ENCODE assay signal across 8 cellular contexts in the genomic region with DNA sequence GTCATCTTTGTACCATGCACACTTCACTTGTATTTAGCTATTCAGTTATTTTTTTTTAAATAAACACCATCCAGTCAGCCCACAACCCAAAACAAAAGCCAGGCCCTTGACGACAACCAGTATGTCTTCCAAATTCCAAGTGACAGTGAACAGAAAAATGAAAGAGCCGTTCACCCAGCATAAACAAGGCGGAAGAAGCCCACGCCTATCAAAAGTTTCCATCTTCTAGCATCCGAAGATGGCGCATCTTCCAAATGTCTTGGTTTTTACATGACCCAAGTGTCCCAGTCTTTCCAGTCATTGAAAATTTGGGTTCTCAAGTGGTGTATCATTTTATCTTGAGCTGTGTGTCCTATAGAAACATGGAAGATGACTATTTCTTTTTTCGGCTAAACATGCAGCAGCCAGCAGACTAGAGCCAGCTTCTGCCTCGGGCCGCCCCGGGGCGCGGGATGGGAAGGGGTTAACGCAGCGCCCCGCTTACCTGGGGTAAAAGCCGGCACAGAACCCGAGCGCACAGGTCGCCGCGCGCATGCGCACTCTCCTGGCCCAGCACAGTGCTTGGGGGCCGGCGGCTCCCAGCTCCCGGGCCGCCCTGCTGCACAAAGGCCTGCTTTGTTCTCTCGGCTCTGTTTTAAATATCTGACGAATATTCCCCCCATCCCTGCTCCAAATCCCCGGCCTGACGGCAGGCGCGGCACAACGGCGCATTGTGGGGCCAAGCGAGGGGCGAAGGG.
DNase-seq lines count a peak whose midpoint lies in the region; ATAC-seq and TF ChIP-seq lines count a peak whose summit lies in the region.

No MANE protein-coding gene starts in this region.

- H3K4me2 ChIP-seq in GM23248 (ENCODE audit: unreplicated experiment) = no peak overlapping the region

- no peak for TF ChIP-seq CTCF in heart right ventricle (IDR thresholded peaks at IDR 0.05)
- no peak for TF ChIP-seq CTCF in upper lobe of left lung (IDR thresholded peaks at IDR 0.05)

- H3K36me3 ChIP-seq in heart right ventricle (no peaks in the 10 kb centered on the region), upper lobe of left lung (no peaks in the 10 kb centered on the region), GM23248 (ENCODE audit: low read depth) (no peaks in the 10 kb centered on the region)

- H3K27me3 ChIP-seq in heart right ventricle = no peaks in the 10 kb centered on the region
- no peaks in the 10 kb centered on the region for H3K27me3 ChIP-seq in upper lobe of left lung
- no peaks in the 10 kb centered on the region for H3K27me3 ChIP-seq in GM23248 (replicated peaks; ENCODE audit: insufficient read depth)

- H3K9me3 ChIP-seq in heart right ventricle = no peaks in the 10 kb centered on the region
- no peaks in the 10 kb centered on the region for H3K9me3 ChIP-seq in upper lobe of left lung
- H3K9me3 ChIP-seq in GM23248 (ENCODE audit: low read depth) = no peaks in the 10 kb centered on the region

- TF ChIP-seq POLR2A in upper lobe of left lung (IDR thresholded peaks at IDR 0.05) = peak in 1 of 4 donors; percentile 56

- peak overlapping the region; percentile 69 for H3K4me3 Mint-ChIP-seq in activated T-helper 17 cell treated with anti-CD3 and anti-CD28 coated beads, Interleukin-2, amount 50 U/mL, for 72 hours

- H3K27ac ChIP-seq in heart right ventricle (peak overlapping the region in 8 of 10 donors; percentile 13 to 78 (median 37)), upper lobe of left lung (peak overlapping the region; percentile 67 to 92 (median 79)), GM23248 (no peak overlapping the region)

- peaks cover 24% of the 10 kb centered on the region for H3K4me1 Mint-ChIP-seq in activated T-helper 17 cell treated with anti-CD3 and anti-CD28 coated beads, Interleukin-2, amount 50 U/mL, for 72 hours

- H3K27ac Mint-ChIP-seq in activated T-helper 17 cell treated with anti-CD3 and anti-CD28 coated beads, Interleukin-2, amount 50 U/mL, for 72 hours = peak overlapping the region; percentile 36

- peak; percentile 30 for DNase-seq in M059J (ENCODE audit: low read depth)
- peak in 1 of 2 donors; percentile 71 for DNase-seq in heart right ventricle
- peak; percentile 81 for DNase-seq in pons (ENCODE audit: low spot score)
- DNase-seq in upper lobe of left lung = peak; percentile 79 to 93
- DNase-seq in A172 (ENCODE audit: low spot score) = no peak
- no peak for DNase-seq in HK-2 (ENCODE audit: unreplicated experiment)
- DNase-seq in GM23248 = no peak

- H3K9me3 Mint-ChIP-seq in activated T-helper 17 cell treated with anti-CD3 and anti-CD28 coated beads, Interleukin-2, amount 50 U/mL, for 72 hours = peaks cover 3% of the 10 kb centered on the region

- WGBS in heart right ventricle, 2 donors = 67 to 69% methylated on average over 37 of the region's 37 CpGs
- WGBS in upper lobe of left lung, 2 donors = 51 to 62% methylated on average over 19 to 37 of the region's 37 CpGs
- WGBS in GM23248 (ENCODE audit: low coverage in 1 of 2, low lambda C conversion rate in 2 of 2, missing lambda C conversion rate in 2 of 2), 2 experiments = 78 to 83% methylated on average over 32 to 37 of the region's 37 CpGs

- H3F3A ChIP-seq in GM23248 (ENCODE audit: insufficient read depth) = no peaks in the 10 kb centered on the region

- no peaks in the 10 kb centered on the region for H3K27me3 Mint-ChIP-seq in activated T-helper 17 cell treated with anti-CD3 and anti-CD28 coated beads, Interleukin-2, amount 50 U/mL, for 72 hours

- in situ Hi-C loops in GM23248 (cut with MboI) = no loop called here

- H3K9me2 ChIP-seq in GM23248 (ENCODE audit: insufficient read depth) = no peaks in the 10 kb centered on the region

- H3K4me3 ChIP-seq in heart right ventricle (peak overlapping the region in 7 of 10 donors; percentile 1 to 39 (median 34)), upper lobe of left lung (peak overlapping the region in 3 of 4 donors; percentile 27 to 45 (median 41)), GM23248 (no peak overlapping the region)

- H3K79me2 ChIP-seq in GM23248 (ENCODE audit: insufficient read depth) = no peaks in the 10 kb centered on the region

- no peaks in the 10 kb centered on the region for H4K20me1 ChIP-seq in GM23248 (ENCODE audit: insufficient read depth)

- no peak for TF ChIP-seq EP300 in upper lobe of left lung (IDR thresholded peaks at IDR 0.05)

- ATAC-seq in activated T-helper 17 cell treated with anti-CD3 and anti-CD28 coated beads, Interleukin-2, amount 50 U/mL, for 72 hours (replicated peaks) = peak; percentile 83
- ATAC-seq in heart right ventricle = peak; percentile 15 to 52 (median 32)
- ATAC-seq in upper lobe of left lung (ENCODE audit: low FRiP score in 2 of 2) = peak; percentile 45 to 46

- no peak overlapping the region for H2AFZ ChIP-seq in GM23248

- H3K4me1 ChIP-seq in heart right ventricle (peaks cover 6 to 59% (median 42%) of the 10 kb centered on the region in 9 donors), upper lobe of left lung (peaks cover under 1 to 27% (median 17%) of the 10 kb centered on the region in 4 donors), GM23248 (ENCODE audit: insufficient read depth) (no peaks in the 10 kb centered on the region)

- no peak overlapping the region for H3K9ac ChIP-seq in GM23248

- H3K36me3 Mint-ChIP-seq in activated T-helper 17 cell treated with anti-CD3 and anti-CD28 coated beads, Interleukin-2, amount 50 U/mL, for 72 hours (ENCODE audit: low read depth) = no peaks in the 10 kb centered on the region

- intact Hi-C loops in heart right ventricle (cut with DNase I) = loop anchor here in 3 of 10 donors (2.0 to 10.0 kb wide), 3 partner anchors 81 to 83 kb away; no protein-coding TSS in a partner anchor

Comparison
In these comparisons a context has a peak if more than half of its experiments do, and no peak if none do; other contexts are left out.
1. DNase-seq: peak in M059J (single experiment), pons (single experiment) and upper lobe of left lung (2 of 2); none in A172 (single experiment), HK-2 (single experiment) and GM23248 (single experiment).
2. ATAC-seq: peak in every context shown above with its lines; median percentile 83 in activated T-helper 17 cell treated with anti-CD3 and anti-CD28 coated beads, Interleukin-2, amount 50 U/mL, for 72 hours; 46 in upper lobe of left lung; 32 in heart right ventricle.